ENCODE assay signal across 39 cellular contexts in the genomic region with DNA sequence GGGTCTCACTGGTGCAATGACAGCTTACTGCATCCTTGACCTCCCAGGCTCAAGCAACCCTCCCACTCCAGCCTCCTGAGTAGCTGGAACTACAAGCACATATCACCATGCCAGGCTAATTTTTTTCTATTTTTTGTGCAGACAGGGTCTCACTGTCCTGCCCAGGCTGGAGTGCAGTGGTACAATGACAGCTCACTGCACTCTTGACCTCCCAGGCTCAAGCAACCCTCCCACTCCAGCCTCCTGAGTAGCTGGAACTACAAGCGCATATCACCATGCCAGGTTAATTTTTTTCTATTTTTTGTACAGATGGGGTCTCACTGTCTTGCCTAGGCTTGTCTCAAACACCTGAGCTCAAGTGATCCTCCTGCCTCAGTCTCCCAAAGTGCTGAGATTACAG.
"Had no signal": no experiment of that assay in that cellular context is flagged by ENCODE, and none has a peak within 500 bp of the region (broad histone marks: within the 10 kb centered on the region; RNA-seq: fewer than 3 reads in every experiment).

No MANE protein-coding gene starts in this region.

- H3K27me3 ChIP-seq: adrenal gland, ascending aorta, body of pancreas, brain microvascular endothelial cell, breast epithelium, cardiac muscle cell had no signal

- H3K27ac Mint-ChIP-seq: activated naive CD4-positive, alpha-beta T cell treated with anti-CD3 and anti-CD28 coated beads for 36 hours; activated naive CD4-positive, alpha-beta T cell treated with anti-CD3 and anti-CD28 coated beads, Interleukin-2, amount 10 ng/mL, durations not matched to agents 7 days and 5 days; activated naive CD4-positive, alpha-beta T cell treated with anti-CD3 and anti-CD28 coated beads, Interleukin-2, amount 50 U/mL, for 24 hours; activated naive CD4-positive, alpha-beta T cell treated with anti-CD3 and anti-CD28 coated beads, Interleukin-2, amount 50 U/mL, for 72 hours; activated naive CD8-positive, alpha-beta T cell; activated naive CD8-positive, alpha-beta T cell treated with anti-CD3 and anti-CD28 coated beads for 36 hours; activated naive CD8-positive, alpha-beta T cell treated with anti-CD3 and anti-CD28 coated beads, Interleukin-2, amount 10 ng/mL, durations not matched to agents 7 days and 5 days; activated naive CD8-positive, alpha-beta T cell treated with anti-CD3 and anti-CD28 coated beads, Interleukin-2, amount 50 U/mL, for 24 hours; activated T-cell treated with anti-CD3 and anti-CD28 coated beads, Interleukin-2, amount 50 U/mL, for 24 hours; activated T-cell treated with anti-CD3 and anti-CD28 coated beads, Interleukin-2, amount 50 U/mL, for 72 hours; activated T-helper 1 cell treated with anti-CD3 and anti-CD28 coated beads, Interleukin-12 subunit alpha, Interleukin-12 subunit beta, Interleukin-2, Interleukin-4 antibody, amounts not matched to agents 30 ng/mL and 10 ng/mL and 1 ng/mL, durations not matched to agents 14 hours and 24 hours and 36 hours; activated T-helper 17 cell treated with anti-CD3 and anti-CD28 coated beads, Interleukin-2, amount 50 U/mL, for 72 hours; activated T-helper 2 cell treated with anti-CD3 and anti-CD28 coated beads, Interferon-gamma antibody, Interleukin-2, Interleukin-4, amounts not matched to agents 10 μg/mL and 5 μg/mL and 100 μg/mL, durations not matched to agents 14 hours and 24 hours and 36 hours; brain had no signal

- DNase-seq: activated effector memory CD4-positive, alpha-beta T cell treated with anti-CD3 and anti-CD28 coated beads, Interleukin-2, amount 50 U/mL, for 16 hours; activated effector memory CD4-positive, alpha-beta T cell treated with Interleukin-2 at 50 U/mL for 16 hours; activated gamma-delta T cell; activated naive CD4-positive, alpha-beta T cell; activated naive CD4-positive, alpha-beta T cell treated with anti-CD3 and anti-CD28 coated beads for 36 hours; activated naive CD4-positive, alpha-beta T cell treated with anti-CD3 and anti-CD28 coated beads, Interleukin-2, amount 10 ng/mL, durations not matched to agents 7 days and 5 days; activated naive CD4-positive, alpha-beta T cell treated with anti-CD3 and anti-CD28 coated beads, Interleukin-2, amount 50 U/mL, for 16 hours; activated naive CD4-positive, alpha-beta T cell treated with Interleukin-2 at 50 U/mL for 16 hours; activated naive CD8-positive, alpha-beta T cell treated with anti-CD3 and anti-CD28 coated beads for 36 hours; activated naive CD8-positive, alpha-beta T cell treated with anti-CD3 and anti-CD28 coated beads, Interleukin-2, amount 10 ng/mL, durations not matched to agents 7 days and 5 days; activated naive CD8-positive, alpha-beta T cell treated with anti-CD3 and anti-CD28 coated beads, Interleukin-2, amount 50 U/mL, for 24 hours; activated T-cell treated with anti-CD3 and anti-CD28 coated beads, Interleukin-2, amount 50 U/mL, for 1 hour; activated T-cell treated with anti-CD3 and anti-CD28 coated beads, Interleukin-2, amount 50 U/mL, for 24 hours; activated T-cell treated with anti-CD3 and anti-CD28 coated beads, Interleukin-2, amount 50 U/mL, for 4 hours; activated T-cell treated with anti-CD3 and anti-CD28 coated beads, Interleukin-2, amount 50 U/mL, for 48 hours; activated T-cell treated with anti-CD3 and anti-CD28 coated beads, Interleukin-2, amount 50 U/mL, for 72 hours; adrenal gland; amniotic stem cell; amygdala; anterior cingulate cortex; aorta; body of pancreas; brain microvascular endothelial cell; caudate nucleus; central memory CD4-positive, alpha-beta T cell; cerebellar nuclear complex had no signal

- H3K4me3 Mint-ChIP-seq: activated naive CD4-positive, alpha-beta T cell treated with anti-CD3 and anti-CD28 coated beads for 36 hours; activated naive CD4-positive, alpha-beta T cell treated with anti-CD3 and anti-CD28 coated beads, Interleukin-2, amount 10 ng/mL, durations not matched to agents 7 days and 5 days; activated naive CD4-positive, alpha-beta T cell treated with anti-CD3 and anti-CD28 coated beads, Interleukin-2, amount 50 U/mL, for 24 hours; activated naive CD8-positive, alpha-beta T cell; activated naive CD8-positive, alpha-beta T cell treated with anti-CD3 and anti-CD28 coated beads for 36 hours; activated naive CD8-positive, alpha-beta T cell treated with anti-CD3 and anti-CD28 coated beads, Interleukin-2, amount 10 ng/mL, durations not matched to agents 7 days and 5 days; activated naive CD8-positive, alpha-beta T cell treated with anti-CD3 and anti-CD28 coated beads, Interleukin-2, amount 50 U/mL, for 24 hours; activated T-cell treated with anti-CD3 and anti-CD28 coated beads, Interleukin-2, amount 50 U/mL, for 24 hours; activated T-cell treated with anti-CD3 and anti-CD28 coated beads, Interleukin-2, amount 50 U/mL, for 4 hours; activated T-cell treated with anti-CD3 and anti-CD28 coated beads, Interleukin-2, amount 50 U/mL, for 72 hours; activated T-helper 1 cell treated with anti-CD3 and anti-CD28 coated beads, Interleukin-12 subunit alpha, Interleukin-12 subunit beta, Interleukin-2, Interleukin-4 antibody, amounts not matched to agents 30 ng/mL and 10 ng/mL and 1 ng/mL, durations not matched to agents 14 hours and 24 hours and 36 hours; activated T-helper 17 cell treated with anti-CD3 and anti-CD28 coated beads, Interleukin-2, amount 50 U/mL, for 72 hours; brain; central memory CD8-positive, alpha-beta T cell had no signal

- H3K27me3 Mint-ChIP-seq: activated naive CD4-positive, alpha-beta T cell treated with anti-CD3 and anti-CD28 coated beads, Interleukin-2, amount 10 ng/mL, durations not matched to agents 7 days and 5 days; activated naive CD4-positive, alpha-beta T cell treated with anti-CD3 and anti-CD28 coated beads, Interleukin-2, amount 50 U/mL, for 24 hours; activated naive CD8-positive, alpha-beta T cell treated with anti-CD3 and anti-CD28 coated beads for 36 hours; activated naive CD8-positive, alpha-beta T cell treated with anti-CD3 and anti-CD28 coated beads, Interleukin-2, amount 10 ng/mL, durations not matched to agents 7 days and 5 days; activated naive CD8-positive, alpha-beta T cell treated with anti-CD3 and anti-CD28 coated beads, Interleukin-2, amount 50 U/mL, for 24 hours; activated T-cell treated with anti-CD3 and anti-CD28 coated beads, Interleukin-2, amount 50 U/mL, for 24 hours; brain; central memory CD8-positive, alpha-beta T cell had no signal

- H3K27ac ChIP-seq: adrenal gland, ascending aorta, body of pancreas, brain microvascular endothelial cell, breast epithelium, cardiac muscle cell had no signal

- FAIRE-seq: astrocyte, bronchial epithelial cell had no signal

- ATAC-seq: activated naive CD4-positive, alpha-beta T cell treated with anti-CD3 and anti-CD28 coated beads, Interleukin-2, amount 50 U/mL, for 72 hours; activated naive CD8-positive, alpha-beta T cell treated with anti-CD3 and anti-CD28 coated beads, Interleukin-2, amount 50 U/mL, for 24 hours; activated T-cell treated with anti-CD3 and anti-CD28 coated beads, Interleukin-2, amount 50 U/mL, for 4 hours; activated T-cell treated with anti-CD3 and anti-CD28 coated beads, Interleukin-2, amount 50 U/mL, for 72 hours; activated T-helper 17 cell treated with anti-CD3 and anti-CD28 coated beads, Interleukin-2, amount 50 U/mL, for 72 hours; body of pancreas had no signal

- H3K9me3 ChIP-seq: adrenal gland, ascending aorta, body of pancreas, breast epithelium had no signal

- H3K4me3 ChIP-seq: adrenal gland, ascending aorta, body of pancreas, breast epithelium, cardiac muscle cell had no signal

- H3K4me1 ChIP-seq: breast epithelium had no signal

- H3K4me1 Mint-ChIP-seq: activated naive CD4-positive, alpha-beta T cell treated with anti-CD3 and anti-CD28 coated beads, Interleukin-2, amount 10 ng/mL, durations not matched to agents 7 days and 5 days; activated naive CD4-positive, alpha-beta T cell treated with anti-CD3 and anti-CD28 coated beads, Interleukin-2, amount 50 U/mL, for 24 hours; activated naive CD8-positive, alpha-beta T cell treated with anti-CD3 and anti-CD28 coated beads for 36 hours; activated naive CD8-positive, alpha-beta T cell treated with anti-CD3 and anti-CD28 coated beads, Interleukin-2, amount 10 ng/mL, durations not matched to agents 7 days and 5 days; activated naive CD8-positive, alpha-beta T cell treated with anti-CD3 and anti-CD28 coated beads, Interleukin-2, amount 50 U/mL, for 24 hours; activated T-helper 17 cell treated with anti-CD3 and anti-CD28 coated beads, Interleukin-2, amount 50 U/mL, for 72 hours; central memory CD8-positive, alpha-beta T cell had no signal

- H3K36me3 Mint-ChIP-seq: activated naive CD4-positive, alpha-beta T cell treated with anti-CD3 and anti-CD28 coated beads, Interleukin-2, amount 10 ng/mL, durations not matched to agents 7 days and 5 days; activated naive CD4-positive, alpha-beta T cell treated with anti-CD3 and anti-CD28 coated beads, Interleukin-2, amount 50 U/mL, for 24 hours; activated naive CD4-positive, alpha-beta T cell treated with anti-CD3 and anti-CD28 coated beads, Interleukin-2, amount 50 U/mL, for 72 hours; activated naive CD8-positive, alpha-beta T cell; activated naive CD8-positive, alpha-beta T cell treated with anti-CD3 and anti-CD28 coated beads for 36 hours; activated naive CD8-positive, alpha-beta T cell treated with anti-CD3 and anti-CD28 coated beads, Interleukin-2, amount 10 ng/mL, durations not matched to agents 7 days and 5 days; brain had no signal

- H3K9me3 Mint-ChIP-seq: activated naive CD4-positive, alpha-beta T cell treated with anti-CD3 and anti-CD28 coated beads for 36 hours; activated naive CD4-positive, alpha-beta T cell treated with anti-CD3 and anti-CD28 coated beads, Interleukin-2, amount 50 U/mL, for 24 hours; activated naive CD8-positive, alpha-beta T cell treated with anti-CD3 and anti-CD28 coated beads for 36 hours; activated naive CD8-positive, alpha-beta T cell treated with anti-CD3 and anti-CD28 coated beads, Interleukin-2, amount 10 ng/mL, durations not matched to agents 7 days and 5 days; activated T-cell treated with anti-CD3 and anti-CD28 coated beads, Interleukin-2, amount 50 U/mL, for 24 hours; activated T-helper 1 cell treated with anti-CD3 and anti-CD28 coated beads, Interleukin-12 subunit alpha, Interleukin-12 subunit beta, Interleukin-2, Interleukin-4 antibody, amounts not matched to agents 30 ng/mL and 10 ng/mL and 1 ng/mL, durations not matched to agents 14 hours and 24 hours and 36 hours; activated T-helper 17 cell treated with anti-CD3 and anti-CD28 coated beads, Interleukin-2, amount 50 U/mL, for 72 hours; activated T-helper 2 cell treated with anti-CD3 and anti-CD28 coated beads, Interferon-gamma antibody, Interleukin-2, Interleukin-4, amounts not matched to agents 10 μg/mL and 5 μg/mL and 100 μg/mL, durations not matched to agents 14 hours and 24 hours and 36 hours; central memory CD8-positive, alpha-beta T cell had no signal

- H3K36me3 ChIP-seq: adrenal gland, ascending aorta, brain microvascular endothelial cell, breast epithelium, cardiac muscle cell had no signal
